In the genomic region with DNA sequence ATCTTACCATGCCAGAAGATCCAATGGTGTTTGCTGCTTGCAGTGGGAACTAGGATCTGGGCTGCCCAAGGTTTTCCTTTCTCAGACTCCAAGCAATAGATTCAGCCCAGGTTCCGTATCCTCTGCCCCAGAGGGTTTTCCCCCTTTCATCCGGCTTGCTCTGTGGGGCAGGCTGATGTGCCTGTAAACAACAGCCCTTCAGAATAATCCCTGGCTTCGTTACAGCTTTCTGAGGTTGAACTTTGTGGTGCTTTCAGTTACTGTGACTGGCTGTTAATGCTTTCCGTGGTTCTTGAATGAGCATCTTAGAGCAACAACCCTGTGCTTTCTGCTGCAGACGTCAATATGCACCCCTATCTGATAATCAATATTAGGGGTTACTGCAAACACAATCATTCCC, we compare ENCODE assay signal across 15 cellular contexts.
DNase-seq lines count a peak whose midpoint lies in the region; ATAC-seq and TF ChIP-seq lines count a peak whose summit lies in the region.
"Had no signal": no experiment of that assay in that cellular context is flagged by ENCODE, and none has a peak within 500 bp of the region (broad histone marks: within the 10 kb centered on the region; RNA-seq: fewer than 3 reads in every experiment).

No MANE protein-coding gene starts in this region.

- no peaks in the 10 kb centered on the region for H4K20me1 ChIP-seq in hepatocyte (ENCODE audit: insufficient read depth, poor library complexity, severe bottlenecking)

- H3K36me3 Mint-ChIP-seq in progenitor cell of endocrine pancreas (ENCODE audit: insufficient read depth), result no peaks in the 10 kb centered on the region
- H3K36me3 Mint-ChIP-seq: CD14-positive monocyte had no signal

- peak overlapping the region; percentile 89 for H3K27ac Mint-ChIP-seq in progenitor cell of endocrine pancreas
- H3K27ac Mint-ChIP-seq: CD14-positive monocyte had no signal

- no peaks in the 10 kb centered on the region for H3K79me2 ChIP-seq in hepatocyte

- H3K4me1 Mint-ChIP-seq in progenitor cell of endocrine pancreas (ENCODE audit: low read depth), result peaks cover 32% of the 10 kb centered on the region
- H3K4me1 Mint-ChIP-seq: CD14-positive monocyte had no signal

- DNase-seq in COLO829 (ENCODE audit: low spot score) (peak; percentile 39), astrocyte of the hippocampus (ENCODE audit: low read depth, low spot score) (peak; percentile 27), hepatocyte (ENCODE audit: low spot score) (no peak), progenitor cell of endocrine pancreas (ENCODE audit: low spot score, unreplicated experiment) (no peak), NCI-H2196 (lab: John Stamatoyannopoulos, UW; ENCODE audit: unreplicated experiment) (no peak), NCI-H1092 (lab: John Stamatoyannopoulos, UW) (no peak), NCI-H748 treated with DMSO at 0.1 percent for 48 hours (lab: John Stamatoyannopoulos, UW) (no peak)
- DNase-seq: DMS53, NCI-H1436 treated with DMSO at 0.1 percent for 48 hours, NCI-H226, NCI-H526 had no signal

- WGBS in hepatocyte (ENCODE audit: low lambda C conversion rate, missing lambda C conversion rate), result 42% methylated on average over 5 of the region's 5 CpGs

- no peaks in the 10 kb centered on the region for H3K27me3 ChIP-seq in hepatocyte

- no peak for ATAC-seq in HG03460 (IDR thresholded peaks at IDR 0.05; ENCODE audit: unreplicated experiment)
- ATAC-seq: A549, HCT116 had no signal

- no peak overlapping the region for H3K27ac ChIP-seq in hepatocyte
- H3K27ac ChIP-seq: A549 had no signal

- H3K9me3 Mint-ChIP-seq in progenitor cell of endocrine pancreas (ENCODE audit: low read depth), result no peaks in the 10 kb centered on the region

- TF ChIP-seq CTCF in hepatocyte (IDR thresholded peaks at IDR 0.05; ENCODE audit: poor library complexity) (no peak), progenitor cell of endocrine pancreas (IDR thresholded peaks at IDR 0.05; ENCODE audit: unreplicated experiment) (no peak)

- H3K4me3 Mint-ChIP-seq in progenitor cell of endocrine pancreas (ENCODE audit: low read depth), result peak overlapping the region; percentile 42
- H3K4me3 Mint-ChIP-seq: CD14-positive monocyte had no signal

- H3K4me3 ChIP-seq in hepatocyte, result no peak overlapping the region
- H3K4me3 ChIP-seq: A549 had no signal

- H3K9me3 ChIP-seq in hepatocyte (ENCODE audit: low read depth), result no peaks in the 10 kb centered on the region
- H3K9me3 ChIP-seq: A549 had no signal

- no peak overlapping the region for H2AFZ ChIP-seq in hepatocyte

- H3K27me3 Mint-ChIP-seq in progenitor cell of endocrine pancreas, result no peaks in the 10 kb centered on the region

- no peaks in the 10 kb centered on the region for H3K9me2 ChIP-seq in hepatocyte (replicated peaks; ENCODE audit: insufficient read depth)

- H3K4me1 ChIP-seq in hepatocyte (ENCODE audit: insufficient read depth), result no peaks in the 10 kb centered on the region
- H3K4me1 ChIP-seq: A549 had no signal

- peak overlapping the region; percentile 35 for H3K4me2 ChIP-seq in hepatocyte
- H3K4me2 ChIP-seq: A549 had no signal

- H3K36me3 ChIP-seq in hepatocyte (replicated peaks; ENCODE audit: insufficient read depth, low read depth), result no peaks in the 10 kb centered on the region

Comparison
In these comparisons a context has a peak if more than half of its experiments do, and no peak if none do; other contexts are left out.
1. DNase-seq: peak in COLO829 (single experiment) and astrocyte of the hippocampus (single experiment); none in hepatocyte (single experiment), progenitor cell of endocrine pancreas (single experiment), NCI-H2196 (single experiment), NCI-H1092 (single experiment) and NCI-H748 treated with DMSO at 0.1 percent for 48 hours (single experiment).